8 cellular contexts compared by ENCODE assay signal in genomic region chr10:110311357-110311949, GRCh38. TPM values are rescaled to one million over a fixed set of nuclear protein-coding genes. Genes with fewer than 3 reads are reported as not detected.
DNase-seq lines count a peak whose midpoint lies in the region; ATAC-seq and TF ChIP-seq lines count a peak whose summit lies in the region.

No MANE protein-coding gene starts in this region.

- WGBS in mammary epithelial cell (ENCODE audit: low coverage, missing lambda C conversion rate), result 0% methylated on average over 2 of the region's 3 CpGs

- H3K36me3 ChIP-seq in A673 (ENCODE audit: insufficient read depth, low read length, poor library complexity, severe bottlenecking) (no peaks in the 10 kb centered on the region), Karpas-422 (ENCODE audit: insufficient read depth, low read length) (no peaks in the 10 kb centered on the region), mammary epithelial cell (ENCODE audit: insufficient read depth, low read length) (no peaks in the 10 kb centered on the region)

- intact Hi-C loops in A673 (cut with micrococcal nuclease; ENCODE audit: unreplicated experiment), result loop anchor here (1.0 to 2.0 kb wide), 5 partner anchors 235 to 1825 kb away; no protein-coding TSS in a partner anchor
- intact Hi-C loops in mammary epithelial cell (cut with micrococcal nuclease), result loop anchor here (1.0 to 5.0 kb wide), 6 partner anchors 42 to 581 kb away; no protein-coding TSS in a partner anchor

- H3K9me3 ChIP-seq in A673 (ENCODE audit: low read depth, low read length, poor library complexity, severe bottlenecking), result no peaks in the 10 kb centered on the region
- no peaks in the 10 kb centered on the region for H3K9me3 ChIP-seq in Karpas-422 (ENCODE audit: low read length)
- H3K9me3 ChIP-seq in mammary epithelial cell (replicated peaks; ENCODE audit: insufficient read depth, low read length), result no peaks in the 10 kb centered on the region

- POLR2A ChIA-PET in A673 (lab: Charles Lee; ENCODE audit: low non-redundant PET), result no interaction called here

- peak; percentile 75 for TF ChIP-seq CTCF in A673 (conservative IDR thresholded peaks at IDR 0.05; ENCODE audit: low read depth, low read length)
- peak; percentile 66 to 71 for TF ChIP-seq CTCF in mammary epithelial cell (conservative IDR thresholded peaks at IDR 0.05 in 1 of 2, IDR thresholded peaks at IDR 0.05 in 1 of 2; ENCODE audit: extremely low read depth in 1 of 2, insufficient read depth in 1 of 2, low read depth in 1 of 2, low read length in 2 of 2)

- ATAC-seq in stimulated activated naive CD8-positive, alpha-beta T cell treated with anti-CD3 and anti-CD28 coated beads, Interleukin-15, Interleukin-2, amounts not matched to agents 100 U/mL and 50 U/mL, for 24 hours, result no peak

- H3K4me2 ChIP-seq in Karpas-422 (ENCODE audit: low read depth, low read length, poor library complexity, severe bottlenecking) (no peak overlapping the region), mammary epithelial cell (ENCODE audit: insufficient read depth, low read depth, low read length) (no peak overlapping the region)

- in situ Hi-C loops in G401 (cut with HindIII; ENCODE audit: low sequenced_read_pairs) (no loop called here), mammary epithelial cell (cut with MboI; ENCODE audit: low sequenced_read_pairs in 2 of 2) (loop anchor here in 1 of 2 donors (10.0 to 25.0 kb wide), 2 partner anchors 233 to 551 kb away; partner anchors contain the start of gene PDCD4)

- DNase-seq in A673 (ENCODE audit: low spot score), result peak; percentile 86
- peak; percentile 82 for DNase-seq in G401 (ENCODE audit: low spot score)
- DNase-seq in Karpas-422, result peak; percentile 83
- peak; percentile 55 for DNase-seq in SK-N-DZ (ENCODE audit: low spot score)
- peak; percentile 47 for DNase-seq in mammary epithelial cell
- peak; percentile 85 for DNase-seq in left kidney (ENCODE audit: low read depth, low spot score)
- DNase-seq in stimulated activated naive CD8-positive, alpha-beta T cell treated with anti-CD3 and anti-CD28 coated beads, Interleukin-15, Interleukin-2, amounts not matched to agents 100 U/mL and 50 U/mL, for 24 hours, result peak; percentile 50
- DNase-seq in NCI-H2107 (lab: John Stamatoyannopoulos, UW), result no peak

- H3K27ac ChIP-seq in A673 (ENCODE audit: low read depth, low read length, poor library complexity, severe bottlenecking) (peak overlapping the region; percentile 25), Karpas-422 (ENCODE audit: low read length) (no peak overlapping the region), mammary epithelial cell (ENCODE audit: insufficient read depth, low read depth, low read length) (no peak overlapping the region)

- BruUV-seq in A673 (replicated peaks; lab: Mats Ljungman, UMichigan) (no TSS peak), mammary epithelial cell (replicated peaks; lab: Mats Ljungman, UMichigan) (no TSS peak)

- CTCF ChIA-PET in A673 (lab: Charles Lee), result interaction anchor here (1.0 kb wide), 1 partner anchor 235 kb away, joined by 4 read pairs; no protein-coding TSS in a partner anchor
- CTCF ChIA-PET in mammary epithelial cell (lab: Charles Lee; ENCODE audit: low non-redundant PET), result no interaction called here

- H3K27me3 ChIP-seq in A673 (replicated peaks; ENCODE audit: insufficient read depth, low read depth, low read length, poor library complexity), result no peaks in the 10 kb centered on the region
- no peaks in the 10 kb centered on the region for H3K27me3 ChIP-seq in Karpas-422 (ENCODE audit: low read length)
- no peaks in the 10 kb centered on the region for H3K27me3 ChIP-seq in mammary epithelial cell (ENCODE audit: insufficient read depth, low read length)

- no peak overlapping the region for H3K4me3 ChIP-seq in A673 (ENCODE audit: low read depth, low read length, poor library complexity, severe bottlenecking)
- H3K4me3 ChIP-seq in Karpas-422 (ENCODE audit: low read length), result no peak overlapping the region
- no peak overlapping the region for H3K4me3 ChIP-seq in mammary epithelial cell (replicated peaks in 1 of 3; ENCODE audit: insufficient read depth in 1 of 3, low read depth in 2 of 3, low read length in 3 of 3)

- H3K9ac ChIP-seq in Karpas-422 (ENCODE audit: low read length) (no peak overlapping the region), mammary epithelial cell (ENCODE audit: insufficient read depth, low read length) (no peak overlapping the region)

- H4K20me1 ChIP-seq in Karpas-422 (ENCODE audit: insufficient read depth, low read depth, low read length), result no peaks in the 10 kb centered on the region
- H4K20me1 ChIP-seq in mammary epithelial cell (ENCODE audit: insufficient read depth, low read length), result no peaks in the 10 kb centered on the region

- H3K79me2 ChIP-seq in Karpas-422 (ENCODE audit: low read length), result no peaks in the 10 kb centered on the region
- H3K79me2 ChIP-seq in mammary epithelial cell (ENCODE audit: insufficient read depth, low read length), result no peaks in the 10 kb centered on the region

- dilution Hi-C loops in mammary epithelial cell (cut with HindIII; ENCODE audit: low sequenced_read_pairs), result no loop called here

- H2AFZ ChIP-seq in Karpas-422 (ENCODE audit: low read length), result no peak overlapping the region
- H2AFZ ChIP-seq in mammary epithelial cell (ENCODE audit: low read depth, low read length), result peak overlapping the region; percentile 14

- no peaks in the 10 kb centered on the region for H3K9me2 ChIP-seq in Karpas-422 (replicated peaks; ENCODE audit: insufficient read depth, low read length)

- H3K4me1 ChIP-seq in A673 (ENCODE audit: insufficient read depth, low read length, poor library complexity, severe bottlenecking), result peaks cover 56% of the 10 kb centered on the region
- H3K4me1 ChIP-seq in Karpas-422 (ENCODE audit: low read length), result peaks cover 22% of the 10 kb centered on the region
- H3K4me1 ChIP-seq in mammary epithelial cell (ENCODE audit: insufficient read depth, low read length), result peaks cover 10% of the 10 kb centered on the region

RNA-seq across cellular contexts. Expression of gene SMNDC1, which starts 6.7 kb away (rescaled TPM):
- total RNA-seq in A673 (2021) (53.1 and 57.8 TPM in 2 replicates), mammary epithelial cell (10 to 100 TPM in 1 of 2 donors, 1 to 10 TPM in 1; 6.5 to 42.8 TPM)
- total RNA-seq in G401 (2014; rRNA removed; shearing (Covaris generic)), result 11.1 and 13.5 TPM in 2 replicates
- total RNA-seq in Karpas-422 (2014; rRNA removed; shearing (Covaris generic); ENCODE audit: low replicate concordance), result 9.8 and 26.1 TPM in 2 replicates
- polyA plus RNA-seq in SK-N-DZ (2014; cell fraction: cytosol; rRNA removed), result 9.5 and 10.3 TPM in 2 replicates
- polyA plus RNA-seq in SK-N-DZ (2014; cell fraction: nucleus; rRNA removed), result 16.1 and 25.1 TPM in 2 replicates
- polyA plus RNA-seq in mammary epithelial cell, result 10.9 TPM
- 12.1 TPM for polyA minus RNA-seq in mammary epithelial cell
